8 cellular contexts compared by ENCODE assay signal in genomic region chr15:42736793-42737528, GRCh38. TPM values are rescaled to one million over a fixed set of nuclear protein-coding genes. Genes with fewer than 3 reads are reported as not detected.
DNase-seq lines count a peak whose midpoint lies in the region; ATAC-seq and TF ChIP-seq lines count a peak whose summit lies in the region.

Gene CDAN1, minus strand, starts transcription at chr15:42737128. Its CDS starts 26 bp downstream, at chr15:42737102.

- in situ Hi-C loops in GM23248 (cut with MboI), result no loop called here

- H3K36me3 Mint-ChIP-seq in neural crest cell (ENCODE audit: low read depth), result peaks cover 5% of the 10 kb centered on the region

- peak within 1 kb of the TSS; percentile 99 for H3K4me2 ChIP-seq in GM23248 (ENCODE audit: unreplicated experiment)

- peak within 1 kb of the TSS; percentile 87 for H3K4me3 Mint-ChIP-seq in neural crest cell
- peak within 1 kb of the TSS; percentile 78 to 88 for H3K4me3 Mint-ChIP-seq in stimulated activated naive CD8-positive, alpha-beta T cell treated with anti-CD3 and anti-CD28 coated beads, Interleukin-15, amount 100 ng/mL, for 72 hours

- H3K9me2 ChIP-seq in GM23248 (ENCODE audit: insufficient read depth), result no peaks in the 10 kb centered on the region

- peak within 1 kb of the TSS; percentile 81 for H3K27ac Mint-ChIP-seq in neural crest cell (ENCODE audit: unreplicated experiment)
- peak within 1 kb of the TSS; percentile 88 to 96 for H3K27ac Mint-ChIP-seq in stimulated activated naive CD8-positive, alpha-beta T cell treated with anti-CD3 and anti-CD28 coated beads, Interleukin-15, amount 100 ng/mL, for 72 hours

- H3K4me1 Mint-ChIP-seq in neural crest cell, result peaks cover 24% of the 10 kb centered on the region
- H3K4me1 Mint-ChIP-seq in stimulated activated naive CD8-positive, alpha-beta T cell treated with anti-CD3 and anti-CD28 coated beads, Interleukin-15, amount 100 ng/mL, for 72 hours, result peaks cover 33% of the 10 kb centered on the region

- peak; percentile 96 for ATAC-seq in stimulated activated naive CD8-positive, alpha-beta T cell treated with anti-CD3 and anti-CD28 coated beads, Interleukin-15, amount 100 ng/mL, for 72 hours

- H2AFZ ChIP-seq in GM23248, result peak within 1 kb of the TSS; percentile 97

- H4K20me1 ChIP-seq in GM23248 (ENCODE audit: insufficient read depth), result no peaks in the 10 kb centered on the region

- TF ChIP-seq CTCF in foreskin fibroblast (IDR thresholded peaks at IDR 0.05; ENCODE audit: low read depth, low read length), result no peak
- no peak for TF ChIP-seq CTCF in neural crest cell (conservative IDR thresholded peaks at IDR 0.05)

- H3K9me3 Mint-ChIP-seq in neural crest cell, result no peaks in the 10 kb centered on the region
- H3K9me3 Mint-ChIP-seq in stimulated activated naive CD8-positive, alpha-beta T cell treated with anti-CD3 and anti-CD28 coated beads, Interleukin-15, amount 100 ng/mL, for 72 hours, result no peaks in the 10 kb centered on the region

- no peaks in the 10 kb centered on the region for H3K27me3 Mint-ChIP-seq in neural crest cell (ENCODE audit: low read depth)
- no peaks in the 10 kb centered on the region for H3K27me3 Mint-ChIP-seq in stimulated activated naive CD8-positive, alpha-beta T cell treated with anti-CD3 and anti-CD28 coated beads, Interleukin-15, amount 100 ng/mL, for 72 hours

- H3K27me3 ChIP-seq in GM23248 (replicated peaks; ENCODE audit: insufficient read depth), result no peaks in the 10 kb centered on the region

- H3K4me1 ChIP-seq in GM23248 (ENCODE audit: insufficient read depth), result peaks cover 7% of the 10 kb centered on the region

- no peaks in the 10 kb centered on the region; the same call in 1 of the 2 replicates for H3K36me3 ChIP-seq in GM23248 (ENCODE audit: low read depth)

- DNase-seq in Daoy (ENCODE audit: low read depth) (peak; percentile 92), GM23248 (peak; percentile 95), LHCN-M2 (ENCODE audit: low read depth) (peak; percentile 78), SIG-M5 treated with dmso at 0.1 percent for 504 hours (lab: John Stamatoyannopoulos, UW; ENCODE audit: unreplicated experiment) (peak; percentile 78), activated gamma-delta T cell (lab: John Stamatoyannopoulos, UW) (peak; percentile 92), foreskin fibroblast (peak; percentile 85 to 95), neural crest cell (ENCODE audit: low read depth, low spot score) (peak; percentile 89)
- peak; percentile 89 to 92 for DNase-seq in stimulated activated naive CD8-positive, alpha-beta T cell treated with anti-CD3 and anti-CD28 coated beads, Interleukin-15, amount 100 ng/mL, for 72 hours

- peak within 1 kb of the TSS; percentile 78 for H3K27ac ChIP-seq in GM23248

- peaks cover 19% of the 10 kb centered on the region for H3K79me2 ChIP-seq in GM23248 (ENCODE audit: insufficient read depth)

- peak within 1 kb of the TSS; percentile 89 for H3K9ac ChIP-seq in GM23248

- H3K9me3 ChIP-seq in GM23248 (ENCODE audit: low read depth), result no peaks in the 10 kb centered on the region

- 1 to 2% methylated on average over 62 to 65 of the region's 76 CpGs for WGBS in GM23248 (ENCODE audit: low coverage in 1 of 2, low lambda C conversion rate in 2 of 2, missing lambda C conversion rate in 2 of 2), 2 experiments

- peak within 1 kb of the TSS; percentile 79 for H3K4me3 ChIP-seq in GM23248
- peak within 1 kb of the TSS; percentile 60 to 83 for H3K4me3 ChIP-seq in foreskin fibroblast (ENCODE audit: low read depth in 1 of 2, low read length in 2 of 2)

- peaks cover 6% of the 10 kb centered on the region for H3F3A ChIP-seq in GM23248 (ENCODE audit: insufficient read depth)

RNA-seq across cellular contexts. Expression of gene CDAN1, which starts in this region (rescaled TPM):
- total RNA-seq in Daoy (2014; rRNA removed; shearing (Covaris generic)), result 15.3 and 17.7 TPM in 2 replicates
- 13.0 and 17.8 TPM in 2 replicates for total RNA-seq in GM23248 (2014; rRNA removed; shearing (Covaris generic))
- polyA plus RNA-seq in GM23248 (2016; fragmentation: Nextera tagmentation; extraction: Ambion mirVana), result 4.2 and 5.3 TPM in 2 replicates
- total RNA-seq in LHCN-M2 (2014; rRNA removed) (20.0 and 20.1 TPM in 2 replicates), neural crest cell (32.7 and 41.0 TPM in 2 replicates)
- 8.5 TPM for polyA plus RNA-seq in LHCN-M2 (2012)

Comparison
In these comparisons a context has a peak if more than half of its experiments do, and no peak if none do; other contexts are left out.
1. Peak in every context shown above with its lines: DNase-seq, ATAC-seq, H3K4me3 ChIP-seq and H3K27ac ChIP-seq.